ENCODE assay signal across 6 cellular contexts in the genomic region with DNA sequence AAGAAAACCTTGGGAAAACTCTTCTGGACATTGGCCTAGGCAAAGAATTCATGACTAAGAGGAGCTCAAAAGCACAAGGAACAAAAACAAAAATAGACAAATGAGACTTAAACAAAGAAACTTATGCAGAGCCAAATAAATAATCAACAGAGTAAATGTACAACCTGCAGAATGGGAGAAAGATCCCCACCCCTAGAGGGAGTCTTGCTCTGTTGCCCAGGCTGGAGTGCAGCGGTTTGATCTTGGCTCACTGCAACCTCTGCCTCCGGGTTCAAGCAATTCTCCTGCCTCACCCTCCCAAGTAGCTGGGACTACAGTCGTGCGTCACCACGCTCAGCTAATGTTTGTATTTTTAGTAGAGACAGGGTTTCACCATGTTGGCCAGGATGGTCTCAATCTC. TPM values are rescaled to one million over a fixed set of nuclear protein-coding genes. Genes with fewer than 3 reads are reported as not detected.
"Had no signal": no experiment of that assay in that cellular context is flagged by ENCODE, and none has a peak within 500 bp of the region (broad histone marks: within the 10 kb centered on the region; RNA-seq: fewer than 3 reads in every experiment).

No MANE protein-coding gene starts in this region.

RNA-seq across cellular contexts. Expression of a gene that starts 48.4 kb away (rescaled TPM):
- total RNA-seq: M059J, PC-3, Peyer's patch, Right ventricle myocardium superior, SJSA1 had no signal
- polyA plus RNA-seq: SK-N-SH had no signal
